24 cellular contexts compared by ENCODE assay signal in the genomic region with DNA sequence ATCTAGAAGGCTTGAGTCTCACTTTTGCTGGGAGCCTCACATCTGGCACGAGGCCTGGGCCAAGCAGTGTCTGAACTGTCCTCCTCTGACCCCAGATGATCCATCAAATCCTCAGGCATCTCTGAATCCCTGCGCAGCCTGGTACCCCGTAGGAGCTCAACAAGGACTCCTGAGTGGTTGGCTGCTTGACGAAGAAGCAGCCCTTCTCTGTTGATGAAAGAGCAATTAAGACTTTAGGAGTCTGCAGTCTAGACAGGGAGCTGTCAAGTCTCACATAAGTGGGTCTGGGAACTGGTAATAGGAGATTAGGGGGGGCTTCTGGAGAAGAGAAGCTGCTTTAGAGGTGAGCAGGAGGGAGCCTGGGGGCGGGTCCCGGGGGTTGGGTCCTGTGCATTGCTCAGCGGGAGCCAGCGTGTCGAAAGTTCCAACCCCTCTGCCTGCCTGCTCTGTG.
DNase-seq lines count a peak whose midpoint lies in the region; ATAC-seq, FAIRE-seq and TF ChIP-seq lines count a peak whose summit lies in the region.
"Had no signal": no experiment of that assay in that cellular context is flagged by ENCODE, and none has a peak within 500 bp of the region (broad histone marks: within the 10 kb centered on the region; RNA-seq: fewer than 3 reads in every experiment).

No MANE protein-coding gene starts in this region.

- no peak overlapping the region for H2BK12ac ChIP-seq in mesenchymal stem cell (ENCODE audit: low read length in 2 of 2)

- no peak overlapping the region for H3K9ac ChIP-seq in mesenchymal stem cell (ENCODE audit: low read length)
- H3K9ac ChIP-seq: BLaER1 had no signal

- H3K9me3 ChIP-seq in mesenchymal stem cell (ENCODE audit: control insufficient read depth, low read length), result no peaks in the 10 kb centered on the region
- H3K9me3 ChIP-seq: A549, BLaER1, Caco-2, left lung, MG63, Peyer's patch had no signal

- no peak overlapping the region for H3K27ac Mint-ChIP-seq in natural killer cell treated with Interleukin-12 subunit alpha and Interleukin-12 subunit beta and Interleukin-15 and Interleukin-18, amount 100 ng/mL, for 72 hours
- no peak overlapping the region for H3K27ac Mint-ChIP-seq in natural killer cell
- H3K27ac Mint-ChIP-seq in effector memory CD8-positive, alpha-beta T cell, result no peak overlapping the region
- H3K27ac Mint-ChIP-seq: activated CD8-positive, alpha-beta T cell treated with anti-CD3 and anti-CD28 coated beads for 36 hours; T-helper 2 cell treated with Interferon-gamma antibody and Interleukin-4, amounts not matched to agents 5 μg/mL and 100 μg/mL, for 36 hours had no signal

- H2BK15ac ChIP-seq in mesenchymal stem cell (ENCODE audit: low read depth, poor library complexity, severe bottlenecking), result no peak overlapping the region

- no peak overlapping the region for H3K14ac ChIP-seq in mesenchymal stem cell (ENCODE audit: low read length in 2 of 2)

- H3K4me3 Mint-ChIP-seq in natural killer cell treated with Interleukin-12 subunit alpha and Interleukin-12 subunit beta and Interleukin-15 and Interleukin-18, amount 100 ng/mL, for 72 hours, result no peak overlapping the region
- H3K4me3 Mint-ChIP-seq in natural killer cell, result no peak overlapping the region
- no peak overlapping the region for H3K4me3 Mint-ChIP-seq in effector memory CD8-positive, alpha-beta T cell
- H3K4me3 Mint-ChIP-seq: activated CD8-positive, alpha-beta T cell treated with anti-CD3 and anti-CD28 coated beads for 36 hours; T-helper 2 cell treated with Interferon-gamma antibody and Interleukin-4, amounts not matched to agents 5 μg/mL and 100 μg/mL, for 36 hours had no signal

- H3K9me3 Mint-ChIP-seq in natural killer cell treated with Interleukin-12 subunit alpha and Interleukin-12 subunit beta and Interleukin-15 and Interleukin-18, amount 100 ng/mL, for 72 hours, result no peaks in the 10 kb centered on the region
- H3K9me3 Mint-ChIP-seq in natural killer cell, result no peaks in the 10 kb centered on the region
- no peaks in the 10 kb centered on the region for H3K9me3 Mint-ChIP-seq in effector memory CD8-positive, alpha-beta T cell
- H3K9me3 Mint-ChIP-seq: activated CD8-positive, alpha-beta T cell treated with anti-CD3 and anti-CD28 coated beads for 36 hours; T-helper 2 cell treated with Interferon-gamma antibody and Interleukin-4, amounts not matched to agents 5 μg/mL and 100 μg/mL, for 36 hours had no signal

- H3K18ac ChIP-seq in mesenchymal stem cell (ENCODE audit: low read depth in 1 of 2, low read length in 2 of 2), result no peak overlapping the region

- H3K27me3 ChIP-seq in bronchial epithelial cell (ENCODE audit: control insufficient read depth, insufficient read depth, low read length), result peaks cover 5% of the 10 kb centered on the region
- peaks cover 0 to 10% of the 10 kb centered on the region in 2 experiments for H3K27me3 ChIP-seq in mesenchymal stem cell (ENCODE audit: control insufficient read depth in 1 of 2, insufficient read depth in 1 of 2, low read length in 2 of 2)
- H3K27me3 ChIP-seq: BLaER1, left lung, MG63, Peyer's patch had no signal

- H3K27me3 Mint-ChIP-seq in natural killer cell treated with Interleukin-12 subunit alpha and Interleukin-12 subunit beta and Interleukin-15 and Interleukin-18, amount 100 ng/mL, for 72 hours, result peaks cover 0 to 2% of the 10 kb centered on the region in 2 donors
- H3K27me3 Mint-ChIP-seq in natural killer cell (ENCODE audit: low read depth in 2 of 2), result no peaks in the 10 kb centered on the region
- peaks cover 0 to 46% of the 10 kb centered on the region in 2 donors for H3K27me3 Mint-ChIP-seq in effector memory CD8-positive, alpha-beta T cell
- H3K27me3 Mint-ChIP-seq: activated CD8-positive, alpha-beta T cell treated with anti-CD3 and anti-CD28 coated beads for 36 hours had no signal

- H4K8ac ChIP-seq in mesenchymal stem cell (ENCODE audit: low read length), result no peak overlapping the region

- intact Hi-C loops in natural killer cell (cut with micrococcal nuclease), result no loop called here

- peaks cover 22% of the 10 kb centered on the region for H3K4me1 ChIP-seq in mesenchymal stem cell (ENCODE audit: control insufficient read depth, insufficient read depth, low read depth, low read length)
- H3K4me1 ChIP-seq: A549, Caco-2, Peyer's patch had no signal

- no peak overlapping the region for H3K23ac ChIP-seq in mesenchymal stem cell (ENCODE audit: low read length in 2 of 2)

- peaks cover 12 to 17% of the 10 kb centered on the region in 2 donors for H3K4me1 Mint-ChIP-seq in natural killer cell treated with Interleukin-12 subunit alpha and Interleukin-12 subunit beta and Interleukin-15 and Interleukin-18, amount 100 ng/mL, for 72 hours (ENCODE audit: low read depth in 2 of 2)
- peaks cover 15 to 31% of the 10 kb centered on the region in 2 donors for H3K4me1 Mint-ChIP-seq in natural killer cell
- peaks cover 0 to 4% of the 10 kb centered on the region in 2 donors for H3K4me1 Mint-ChIP-seq in effector memory CD8-positive, alpha-beta T cell (ENCODE audit: low read depth in 2 of 2)

- H3K4me3 ChIP-seq in bronchial epithelial cell (ENCODE audit: low read depth, low read length), result no peak overlapping the region
- H3K4me3 ChIP-seq in mesenchymal stem cell (ENCODE audit: insufficient read depth in 1 of 2, low read depth in 1 of 2, low read length in 2 of 2), result no peak overlapping the region
- H3K4me3 ChIP-seq: A549, BLaER1, left lung, MG63, Peyer's patch, SK-N-MC had no signal

- no peak for ATAC-seq in natural killer cell treated with Interleukin-12 subunit alpha and Interleukin-12 subunit beta and Interleukin-15 and Interleukin-18, amount 100 ng/mL, for 72 hours
- no peak for ATAC-seq in natural killer cell
- no peak for ATAC-seq in effector memory CD8-positive, alpha-beta T cell (replicated peaks)
- ATAC-seq: activated CD8-positive, alpha-beta T cell treated with anti-CD3 and anti-CD28 coated beads for 36 hours; esophagus mucosa; left lung had no signal

- no peaks in the 10 kb centered on the region for H3K36me3 Mint-ChIP-seq in natural killer cell treated with Interleukin-12 subunit alpha and Interleukin-12 subunit beta and Interleukin-15 and Interleukin-18, amount 100 ng/mL, for 72 hours
- no peaks in the 10 kb centered on the region for H3K36me3 Mint-ChIP-seq in natural killer cell
- peaks cover 2% of the 10 kb centered on the region for H3K36me3 Mint-ChIP-seq in effector memory CD8-positive, alpha-beta T cell (ENCODE audit: insufficient read depth)

- H3K36me3 ChIP-seq in bronchial epithelial cell (ENCODE audit: control insufficient read depth, insufficient read depth, low read length), result no peaks in the 10 kb centered on the region
- no peaks in the 10 kb centered on the region for H3K36me3 ChIP-seq in mesenchymal stem cell (ENCODE audit: control insufficient read depth in 1 of 2, insufficient read depth in 2 of 2, low read depth in 1 of 2, low read length in 2 of 2)
- H3K36me3 ChIP-seq: BLaER1, left lung, MG63, Peyer's patch had no signal

- no peak overlapping the region for H3K27ac ChIP-seq in mesenchymal stem cell (ENCODE audit: low read length, poor library complexity, severe bottlenecking)
- H3K27ac ChIP-seq: A549, BLaER1, left lung, Peyer's patch had no signal

- no peak overlapping the region for H3K4me2 ChIP-seq in mesenchymal stem cell (ENCODE audit: low read length, poor library complexity, severe bottlenecking)
- H3K4me2 ChIP-seq: A549, BLaER1 had no signal

- H4K91ac ChIP-seq in mesenchymal stem cell (ENCODE audit: low read length), result no peak overlapping the region

- H2AK5ac ChIP-seq in mesenchymal stem cell (ENCODE audit: low read length, severe bottlenecking), result no peak overlapping the region

- peak; percentile 28 for FAIRE-seq in bronchial epithelial cell (lab: Jason Lieb, UNC)
- FAIRE-seq: A549 had no signal

- no peak overlapping the region for H2BK5ac ChIP-seq in mesenchymal stem cell (ENCODE audit: low read depth, low read length, poor library complexity, severe bottlenecking)

- no peak for TF ChIP-seq CTCF in natural killer cell (IDR thresholded peaks at IDR 0.05)
- TF ChIP-seq CTCF in bronchial epithelial cell (IDR thresholded peaks at IDR 0.05; ENCODE audit: insufficient read depth, low read length, severe bottlenecking), result no peak

- peak; percentile 56 for DNase-seq in natural killer cell treated with Interleukin-12 subunit alpha and Interleukin-12 subunit beta and Interleukin-15 and Interleukin-18, amount 100 ng/mL, for 72 hours (ENCODE audit: low spot score)
- no peak for DNase-seq in natural killer cell
- no peak for DNase-seq in bronchial epithelial cell (ENCODE audit: low read depth)
- DNase-seq in mesenchymal stem cell, result peak; percentile 35
- no peak for DNase-seq in NCI-H187 (lab: John Stamatoyannopoulos, UW)
- no peak for DNase-seq in DMS53 treated with DMSO at 0.1 percent for 48 hours (lab: John Stamatoyannopoulos, UW; ENCODE audit: unreplicated experiment)
- DNase-seq in kidney tubule cell (ENCODE audit: low spot score), result no peak
- DNase-seq in effector memory CD8-positive, alpha-beta T cell, result no peak
- DNase-seq: activated CD4-positive, CD25-positive, alpha-beta regulatory T cell; activated CD8-positive, alpha-beta T cell treated with anti-CD3 and anti-CD28 coated beads for 36 hours; activated naive CD4-positive, alpha-beta T cell treated with Interleukin-2 at 50 U/mL for 16 hours; activated T-cell treated with anti-CD3 and anti-CD28 coated beads, Interleukin-2, amount 50 U/mL, for 1 hour; Caco-2; GOT3; left lung; MG63; NCI-H446; Peyer's patch; stimulated activated CD8-positive, alpha-beta memory T cell treated with anti-CD3 and anti-CD28 coated beads, Interleukin-4, amount 100 ng/mL, for 48 hours had no signal

- no peak overlapping the region for H2AFZ ChIP-seq in mesenchymal stem cell (ENCODE audit: low read depth, low read length)

- 8% methylated on average over 9 of the region's 9 CpGs for WGBS in mesenchymal stem cell

- no peak overlapping the region for H2BK120ac ChIP-seq in mesenchymal stem cell (ENCODE audit: low read depth, low read length)

- no peaks in the 10 kb centered on the region for H3K79me1 ChIP-seq in mesenchymal stem cell (replicated peaks; ENCODE audit: low read length, poor library complexity, severe bottlenecking)

- no peak overlapping the region for H3K4ac ChIP-seq in mesenchymal stem cell (ENCODE audit: low read depth in 1 of 2, low read length in 2 of 2)

Comparison
In these comparisons a context has a peak if more than half of its experiments do, and no peak if none do; other contexts are left out.
1. DNase-seq: peak in natural killer cell treated with Interleukin-12 subunit alpha and Interleukin-12 subunit beta and Interleukin-15 and Interleukin-18, amount 100 ng/mL, for 72 hours (single experiment) and mesenchymal stem cell (single experiment); none in natural killer cell (single experiment), bronchial epithelial cell (single experiment), NCI-H187 (0 of 2), DMS53 treated with DMSO at 0.1 percent for 48 hours (single experiment), kidney tubule cell (single experiment) and effector memory CD8-positive, alpha-beta T cell (0 of 3).